Comparison of ENCODE assay signal across 8 cellular contexts in the genomic region with DNA sequence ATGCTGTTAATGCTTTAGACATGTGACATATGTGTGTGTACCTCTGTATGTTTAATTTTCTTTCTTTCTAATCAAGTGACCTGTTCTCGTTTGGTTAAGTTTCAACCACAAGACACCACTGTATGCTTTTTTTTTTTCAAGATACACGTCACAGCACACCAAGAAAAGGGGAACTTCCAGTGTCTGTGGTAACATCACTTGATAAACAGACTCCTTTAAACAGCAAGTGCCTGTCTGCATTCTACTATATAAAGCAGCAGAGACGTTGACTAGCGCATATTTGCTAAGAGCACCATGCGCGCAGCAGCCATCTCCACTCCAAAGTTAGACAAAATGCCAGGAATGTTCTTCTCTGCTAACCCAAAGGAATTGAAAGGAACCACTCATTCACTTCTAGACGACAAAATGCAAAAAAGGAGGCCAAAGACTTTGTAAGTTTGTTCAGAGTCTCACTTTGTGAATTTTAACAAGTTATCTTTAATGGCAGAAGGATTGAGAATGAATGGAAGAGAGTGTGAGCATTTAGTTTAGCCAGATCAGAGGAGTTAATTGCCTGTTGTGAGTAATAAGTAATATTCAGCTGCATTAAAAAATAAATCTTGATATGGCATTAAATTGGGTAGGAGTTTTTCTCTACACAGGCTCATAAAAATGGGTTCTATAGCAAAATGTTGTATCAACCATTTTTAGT. TPM values are rescaled to one million over a fixed set of nuclear protein-coding genes. Genes with fewer than 3 reads are reported as not detected.
A peak's percentile ranks its signal among the peaks of the same experiment; 100 is the strongest.
DNase-seq lines count a peak whose midpoint lies in the region; ATAC-seq and TF ChIP-seq lines count a peak whose summit lies in the region.

TSS of gene RGS1 (plus strand) at position 275 of the 691 bp plus-strand sequence. CDS start at position 295, 20 bp downstream.

- peak within 1 kb of the TSS; percentile 73 for H3K4me3 Mint-ChIP-seq in activated T-cell treated with anti-CD3 and anti-CD28 coated beads, Interleukin-2, amount 50 U/mL, for 24 hours
- H3K4me3 Mint-ChIP-seq in stimulated activated memory B cell treated with anti-CD40 and anti-IgM and Interleukin-4, amounts not matched to agents 10 μg/mL and 1 μg/mL and 100 μg/mL, for 72 hours: peak within 1 kb of the TSS; percentile 80

- peak; percentile 88 for ATAC-seq in GM21723 (IDR thresholded peaks at IDR 0.05; ENCODE audit: unreplicated experiment)
- ATAC-seq in left lobe of liver: peak; percentile 53
- peak; percentile 96 for ATAC-seq in stimulated activated memory B cell treated with anti-CD40 and anti-IgM and Interleukin-4, amounts not matched to agents 10 μg/mL and 1 μg/mL and 100 μg/mL, for 72 hours

- H3K36me3 Mint-ChIP-seq in activated T-cell treated with anti-CD3 and anti-CD28 coated beads, Interleukin-2, amount 50 U/mL, for 24 hours (ENCODE audit: low read depth): peaks cover 28% of the 10 kb centered on the region
- H3K36me3 Mint-ChIP-seq in stimulated activated memory B cell treated with anti-CD40 and anti-IgM and Interleukin-4, amounts not matched to agents 10 μg/mL and 1 μg/mL and 100 μg/mL, for 72 hours: peaks cover 30% of the 10 kb centered on the region

- peaks cover 89% of the 10 kb centered on the region for H3K4me1 Mint-ChIP-seq in activated T-cell treated with anti-CD3 and anti-CD28 coated beads, Interleukin-2, amount 50 U/mL, for 24 hours (ENCODE audit: low read depth)
- H3K4me1 Mint-ChIP-seq in stimulated activated memory B cell treated with anti-CD40 and anti-IgM and Interleukin-4, amounts not matched to agents 10 μg/mL and 1 μg/mL and 100 μg/mL, for 72 hours: peaks cover 29% of the 10 kb centered on the region

- DNase-seq in MV-4-11 (lab: John Stamatoyannopoulos, UW) (peak; percentile 95), left lobe of liver (ENCODE audit: low spot score) (no peak), A673 (ENCODE audit: low spot score) (no peak), NCI-H510A treated with DMSO at 0.1 percent for 48 hours (lab: John Stamatoyannopoulos, UW) (no peak)
- DNase-seq in activated T-cell treated with anti-CD3 and anti-CD28 coated beads, Interleukin-2, amount 50 U/mL, for 24 hours: peak; percentile 65

- no peaks in the 10 kb centered on the region for H3K27me3 Mint-ChIP-seq in activated T-cell treated with anti-CD3 and anti-CD28 coated beads, Interleukin-2, amount 50 U/mL, for 24 hours
- no peaks in the 10 kb centered on the region for H3K27me3 Mint-ChIP-seq in stimulated activated memory B cell treated with anti-CD40 and anti-IgM and Interleukin-4, amounts not matched to agents 10 μg/mL and 1 μg/mL and 100 μg/mL, for 72 hours

- TF ChIP-seq CTCF in A673 (conservative IDR thresholded peaks at IDR 0.05; ENCODE audit: low read depth, low read length): no peak

- no peak within 1 kb of the TSS for H3K27ac ChIP-seq in A673 (ENCODE audit: low read depth, low read length, poor library complexity, severe bottlenecking)

- CTCF ChIA-PET in A673 (lab: Charles Lee): no interaction called here

- peaks cover 5% of the 10 kb centered on the region for H3K9me3 Mint-ChIP-seq in activated T-cell treated with anti-CD3 and anti-CD28 coated beads, Interleukin-2, amount 50 U/mL, for 24 hours
- peaks cover 2% of the 10 kb centered on the region for H3K9me3 Mint-ChIP-seq in stimulated activated memory B cell treated with anti-CD40 and anti-IgM and Interleukin-4, amounts not matched to agents 10 μg/mL and 1 μg/mL and 100 μg/mL, for 72 hours

- H3K4me1 ChIP-seq in A673 (ENCODE audit: insufficient read depth, low read length, poor library complexity, severe bottlenecking): peaks cover 31% of the 10 kb centered on the region

- TF ChIP-seq POLR2A in GM10847 (IDR thresholded peaks at IDR 0.05; ENCODE audit: extremely low read depth, insufficient read length): peak; percentile 77

- no peaks in the 10 kb centered on the region for H3K36me3 ChIP-seq in A673 (ENCODE audit: insufficient read depth, low read length, poor library complexity, severe bottlenecking)

- no peak within 1 kb of the TSS for H3K4me3 ChIP-seq in A673 (ENCODE audit: low read depth, low read length, poor library complexity, severe bottlenecking)

- no peaks in the 10 kb centered on the region for H3K27me3 ChIP-seq in A673 (replicated peaks; ENCODE audit: insufficient read depth, low read depth, low read length, poor library complexity)

- no peaks in the 10 kb centered on the region for H3K9me3 ChIP-seq in A673 (ENCODE audit: low read depth, low read length, poor library complexity, severe bottlenecking)

- intact Hi-C loops in A673 (cut with micrococcal nuclease; ENCODE audit: unreplicated experiment): no loop called here

- BruUV-seq in A673 (replicated peaks; lab: Mats Ljungman, UMichigan): no TSS peak

- peak within 1 kb of the TSS; percentile 80 for H3K27ac Mint-ChIP-seq in activated T-cell treated with anti-CD3 and anti-CD28 coated beads, Interleukin-2, amount 50 U/mL, for 24 hours
- peak within 1 kb of the TSS; percentile 85 for H3K27ac Mint-ChIP-seq in stimulated activated memory B cell treated with anti-CD40 and anti-IgM and Interleukin-4, amounts not matched to agents 10 μg/mL and 1 μg/mL and 100 μg/mL, for 72 hours

- POLR2A ChIA-PET in A673 (lab: Charles Lee; ENCODE audit: low non-redundant PET): no interaction called here

RNA-seq across cellular contexts. Expression of gene RGS1, which starts in this region (rescaled TPM):
- total RNA-seq in left lobe of liver (3.1 TPM), A673 (2021) (0.28 TPM in 1 of 2 replicates, not detected in the other)

Comparison
In these comparisons a context has a peak if more than half of its experiments do, and no peak if none do; other contexts are left out.
1. DNase-seq: peak in MV-4-11 (single experiment) and activated T-cell treated with anti-CD3 and anti-CD28 coated beads, Interleukin-2, amount 50 U/mL, for 24 hours (single experiment); none in left lobe of liver (single experiment), A673 (single experiment) and NCI-H510A treated with DMSO at 0.1 percent for 48 hours (single experiment).
2. Peak in every context shown above with its lines, with median percentiles within 50 percentile points of each other: ATAC-seq.